In genomic region chr13:28718538-28719226, GRCh38 we compare ENCODE assay signal across 8 cellular contexts. TPM values are rescaled to one million over a fixed set of nuclear protein-coding genes. Genes with fewer than 3 reads are reported as not detected.
DNase-seq lines count a peak whose midpoint lies in the region; FAIRE-seq lines count a peak whose summit lies in the region.

TSS of gene SLC46A3 (minus strand) at chr13:28718970. CDS start at chr13:28717998, 972 bp downstream.

- H3K27me3 Mint-ChIP-seq in activated naive CD4-positive, alpha-beta T cell treated with anti-CD3 and anti-CD28 coated beads for 36 hours (ENCODE audit: low read depth), result no peaks in the 10 kb centered on the region

- peak within 1 kb of the TSS; percentile 74 for H3K9ac ChIP-seq in ES-I3 (ENCODE audit: low read depth, low read length)

- CTCF ChIA-PET in activated naive CD4-positive, alpha-beta T cell treated with anti-CD3 and anti-CD28 coated beads for 36 hours (lab: Charles Lee), result no interaction called here

- peak within 1 kb of the TSS; percentile 94 for H3K27ac ChIP-seq in substantia nigra (ENCODE audit: low read depth, low read length, poor library complexity, severe bottlenecking)

- peak; percentile 92 for DNase-seq in GOT3 (lab: John Stamatoyannopoulos, UW)
- DNase-seq in LoVo (ENCODE audit: low spot score), result peak; percentile 95
- peak; percentile 94 for DNase-seq in SK-MEL-5 (ENCODE audit: low read depth, low spot score)
- DNase-seq in activated naive CD4-positive, alpha-beta T cell treated with anti-CD3 and anti-CD28 coated beads for 36 hours, result peak; percentile 98
- peak; percentile 88 to 92 for DNase-seq in frontal cortex (ENCODE audit: low spot score in 2 of 2)
- peak; percentile 91 for DNase-seq in non-pigmented ciliary epithelial cell (ENCODE audit: low read depth)
- peak; percentile 79 to 99 (median 97) for DNase-seq in substantia nigra (lab: John Stamatoyannopoulos, UW)

- peak within 1 kb of the TSS; percentile 86 for H3K27ac Mint-ChIP-seq in activated naive CD4-positive, alpha-beta T cell treated with anti-CD3 and anti-CD28 coated beads for 36 hours

- peak within 1 kb of the TSS; percentile 94 for H3K4me3 Mint-ChIP-seq in activated naive CD4-positive, alpha-beta T cell treated with anti-CD3 and anti-CD28 coated beads for 36 hours

- intact Hi-C loops in activated naive CD4-positive, alpha-beta T cell treated with anti-CD3 and anti-CD28 coated beads for 36 hours (cut with micrococcal nuclease), result loop anchor here (1.0 to 10.0 kb wide), 4 partner anchors 59 to 876 kb away; partner anchors contain the start of genes POMP and SLC7A1

- in situ Hi-C loops in SK-MEL-5 (cut with HindIII; ENCODE audit: low pct_unique_long_range_greater_than_20kb, low sequenced_read_pairs), result no loop called here

- H3K36me3 ChIP-seq in ES-I3 (ENCODE audit: insufficient read depth, low read length), result no peaks in the 10 kb centered on the region

- FAIRE-seq in frontal cortex (lab: Jason Lieb, UNC), result no peak

- H3K4me1 Mint-ChIP-seq in activated naive CD4-positive, alpha-beta T cell treated with anti-CD3 and anti-CD28 coated beads for 36 hours (ENCODE audit: low read depth), result peaks cover 22% of the 10 kb centered on the region

- peaks cover 5% of the 10 kb centered on the region; the same call in 1 of the 2 replicates for H3K4me1 ChIP-seq in ES-I3 (ENCODE audit: insufficient read depth, low read length)

- no peaks in the 10 kb centered on the region for H3K9me3 ChIP-seq in ES-I3 (ENCODE audit: control insufficient read depth, insufficient read depth, low read length)

- H3K9me3 Mint-ChIP-seq in activated naive CD4-positive, alpha-beta T cell treated with anti-CD3 and anti-CD28 coated beads for 36 hours, result no peaks in the 10 kb centered on the region

- H3K36me3 Mint-ChIP-seq in activated naive CD4-positive, alpha-beta T cell treated with anti-CD3 and anti-CD28 coated beads for 36 hours (ENCODE audit: low read depth), result peaks cover 4% of the 10 kb centered on the region

RNA-seq across cellular contexts. Expression of gene SLC46A3, which starts in this region (rescaled TPM):
- 11.9 and 12.5 TPM in 2 replicates for total RNA-seq in SK-MEL-5 (2014; rRNA removed; shearing (Covaris generic))
- polyA plus RNA-seq in SK-MEL-5 (2015; cell fraction: cytosol; rRNA removed), result 10.6 and 16.0 TPM in 2 replicates
- 14.0 and 23.3 TPM in 2 replicates for polyA plus RNA-seq in SK-MEL-5 (2015; cell fraction: nucleus; rRNA removed)
- 1 to 10 TPM; 2.2 to 3.2 TPM for total RNA-seq in activated naive CD4-positive, alpha-beta T cell treated with anti-CD3 and anti-CD28 coated beads for 36 hours
- total RNA-seq in frontal cortex, result 2.9 TPM

Comparison
In these comparisons a context has a peak if more than half of its experiments do, and no peak if none do; other contexts are left out.
1. Peak in every context shown above with its lines: DNase-seq and H3K27ac ChIP-seq.